23 cellular contexts compared by ENCODE assay signal in genomic region chr3:74271541-74271940, GRCh38.
"Had no signal": no experiment of that assay in that cellular context is flagged by ENCODE, and none has a peak within 500 bp of the region (broad histone marks: within the 10 kb centered on the region; RNA-seq: fewer than 3 reads in every experiment).

No MANE protein-coding gene starts in this region.

- H3K9ac ChIP-seq: parathyroid adenoma had no signal

- DNase-seq: cortex of kidney; dorsolateral prefrontal cortex; effector memory CD4-positive, alpha-beta T cell; esophagus squamous epithelium; glutamatergic neuron; islet precursor cell; left cardiac atrium; left ventricle myocardium superior; mesendoderm; naive B cell; nephron progenitor cell; retina; sigmoid colon; stimulated activated CD4-positive, alpha-beta T cell treated with anti-CD3 and anti-CD28 coated beads, Interleukin-12 subunit alpha, Interleukin-12 subunit beta, amount 100 ng/mL, for 4 hours; stimulated activated CD4-positive, alpha-beta T cell treated with anti-CD3 and anti-CD28 coated beads, Interleukin-2, amount 100 ng/mL, for 48 hours; stimulated activated naive CD4-positive, alpha-beta T cell treated with Interleukin-2 at 50 U/mL for 16 hours; trophoblast cell had no signal

- H3K9me3 ChIP-seq: esophagus squamous epithelium, gastroesophageal sphincter, prostate gland, sigmoid colon had no signal

- H3K4me3 ChIP-seq: dorsolateral prefrontal cortex, esophagus squamous epithelium, gastroesophageal sphincter, prostate gland, sigmoid colon, skin epidermis had no signal

- H3K4me1 ChIP-seq: esophagus squamous epithelium, gastroesophageal sphincter, parathyroid adenoma, prostate gland, sigmoid colon had no signal

- ATAC-seq: gastroesophageal sphincter, left cardiac atrium, left ventricle myocardium superior had no signal

- H3K79me2 ChIP-seq: parathyroid adenoma had no signal

- H2AFZ ChIP-seq: parathyroid adenoma had no signal

- H3K36me3 ChIP-seq: esophagus squamous epithelium, gastroesophageal sphincter, prostate gland, sigmoid colon had no signal

- H3K36me3 Mint-ChIP-seq: naive B cell had no signal

- H3K27me3 Mint-ChIP-seq: central memory CD8-positive, alpha-beta T cell; naive B cell had no signal

- H3K4me3 Mint-ChIP-seq: central memory CD8-positive, alpha-beta T cell; naive B cell; nephron progenitor cell had no signal

- H3K27me3 ChIP-seq: dorsolateral prefrontal cortex, esophagus squamous epithelium, gastroesophageal sphincter, sigmoid colon had no signal

- H3K27ac ChIP-seq: dorsolateral prefrontal cortex, epithelial cell of prostate, esophagus squamous epithelium, gastroesophageal sphincter, parathyroid adenoma, prostate gland, sigmoid colon, skin epidermis had no signal

- H3K4me1 Mint-ChIP-seq: central memory CD8-positive, alpha-beta T cell; naive B cell had no signal

- H3K27ac Mint-ChIP-seq: naive B cell, nephron progenitor cell had no signal
